19 cellular contexts compared by ENCODE assay signal in the genomic region with DNA sequence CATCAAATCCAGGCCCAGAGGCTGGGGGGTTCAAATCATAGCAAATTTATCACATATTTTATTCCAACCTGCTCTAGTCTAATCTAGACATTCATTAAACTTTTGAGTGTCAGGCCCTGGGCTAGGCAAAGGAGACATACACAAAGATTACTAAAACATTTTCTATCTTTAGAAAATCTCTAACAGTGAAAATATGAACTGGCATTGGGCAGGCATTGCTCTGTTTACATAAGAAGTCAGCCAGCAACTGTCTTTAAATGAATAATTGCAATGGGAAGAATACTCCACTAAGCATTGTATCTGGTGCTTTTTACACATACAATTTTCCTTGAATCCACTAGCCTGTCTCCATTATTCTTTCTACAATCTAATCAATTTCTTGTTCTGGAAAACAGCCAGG.
DNase-seq lines count a peak whose midpoint lies in the region; TF ChIP-seq lines count a peak whose summit lies in the region.
"Had no signal": no experiment of that assay in that cellular context is flagged by ENCODE, and none has a peak within 500 bp of the region (broad histone marks: within the 10 kb centered on the region; RNA-seq: fewer than 3 reads in every experiment).

No MANE protein-coding gene starts in this region.

- H3K27ac ChIP-seq in esophagus muscularis mucosa (replicated peaks in 1 of 4), result peak overlapping the region in 3 of 4 donors; percentile 25 to 29 (median 26)
- H3K27ac ChIP-seq: C4-2B, HL-60, PC-9, RWPE1 had no signal

- peaks cover 16% of the 10 kb centered on the region for H3K4me1 Mint-ChIP-seq in mesothelial cell of epicardium

- TF ChIP-seq CTCF in esophagus muscularis mucosa (IDR thresholded peaks at IDR 0.05), result no peak
- TF ChIP-seq CTCF in mesothelial cell of epicardium (IDR thresholded peaks at IDR 0.05; ENCODE audit: unreplicated experiment), result no peak

- H3K36me3 Mint-ChIP-seq in mesothelial cell of epicardium, result peaks cover 4% of the 10 kb centered on the region

- no peaks in the 10 kb centered on the region for H3K27me3 Mint-ChIP-seq in mesothelial cell of epicardium (ENCODE audit: low read depth)

- H3K27ac Mint-ChIP-seq in mesothelial cell of epicardium, result peak overlapping the region; percentile 23

- DNase-seq in NCI-H446 treated with DMSO at 0.1 percent for 48 hours (lab: John Stamatoyannopoulos, UW) (peak; percentile 14), amniotic stem cell (lab: John Stamatoyannopoulos, UW) (peak; percentile 10), esophagus muscularis mucosa (ENCODE audit: extremely low spot score) (no peak), mesothelial cell of epicardium (ENCODE audit: low spot score in 2 of 2, unreplicated experiment in 2 of 2) (no peak), germinal center (ENCODE audit: low spot score) (no peak), AG20443 (ENCODE audit: low spot score) (no peak)
- no peak for DNase-seq in activated CD4-positive, CD25-positive, alpha-beta regulatory T cell (lab: John Stamatoyannopoulos, UW)
- DNase-seq: DMS79, IMR-90, NCI-H1436, NCI-H1930, NCI-H2171 treated with DMSO at 0.1 percent for 48 hours, NCI-H510A, NCI-H82, PC-9, SIG-M5 had no signal

- no peaks in the 10 kb centered on the region for H3K27me3 ChIP-seq in esophagus muscularis mucosa

- intact Hi-C loops in esophagus muscularis mucosa (cut with DNase I), result no loop called here

- H3K4me3 ChIP-seq in esophagus muscularis mucosa, result no peak overlapping the region
- H3K4me3 ChIP-seq: PC-9 had no signal

- H3K4me1 ChIP-seq in esophagus muscularis mucosa, result peaks cover 0 to 18% (median 6%) of the 10 kb centered on the region in 4 donors

- no peak for TF ChIP-seq POLR2A in esophagus muscularis mucosa (IDR thresholded peaks at IDR 0.05; ENCODE audit: low read depth)

- H3K36me3 ChIP-seq in esophagus muscularis mucosa, result no peaks in the 10 kb centered on the region

- H3K9me3 ChIP-seq in esophagus muscularis mucosa, result peaks cover 0 to 5% (median 0%) of the 10 kb centered on the region in 4 donors

- peaks cover 4% of the 10 kb centered on the region for H3K9me3 Mint-ChIP-seq in mesothelial cell of epicardium

- H3K4me3 Mint-ChIP-seq in mesothelial cell of epicardium, result no peak overlapping the region

- no peak for TF ChIP-seq EP300 in esophagus muscularis mucosa (IDR thresholded peaks at IDR 0.05)

Comparison
In these comparisons a context has a peak if more than half of its experiments do, and no peak if none do; other contexts are left out.
1. DNase-seq: peak in NCI-H446 treated with DMSO at 0.1 percent for 48 hours (single experiment) and amniotic stem cell (single experiment); none in esophagus muscularis mucosa (single experiment), mesothelial cell of epicardium (0 of 2), germinal center (single experiment), activated CD4-positive, CD25-positive, alpha-beta regulatory T cell (0 of 4) and AG20443 (single experiment).